In the genomic region with DNA sequence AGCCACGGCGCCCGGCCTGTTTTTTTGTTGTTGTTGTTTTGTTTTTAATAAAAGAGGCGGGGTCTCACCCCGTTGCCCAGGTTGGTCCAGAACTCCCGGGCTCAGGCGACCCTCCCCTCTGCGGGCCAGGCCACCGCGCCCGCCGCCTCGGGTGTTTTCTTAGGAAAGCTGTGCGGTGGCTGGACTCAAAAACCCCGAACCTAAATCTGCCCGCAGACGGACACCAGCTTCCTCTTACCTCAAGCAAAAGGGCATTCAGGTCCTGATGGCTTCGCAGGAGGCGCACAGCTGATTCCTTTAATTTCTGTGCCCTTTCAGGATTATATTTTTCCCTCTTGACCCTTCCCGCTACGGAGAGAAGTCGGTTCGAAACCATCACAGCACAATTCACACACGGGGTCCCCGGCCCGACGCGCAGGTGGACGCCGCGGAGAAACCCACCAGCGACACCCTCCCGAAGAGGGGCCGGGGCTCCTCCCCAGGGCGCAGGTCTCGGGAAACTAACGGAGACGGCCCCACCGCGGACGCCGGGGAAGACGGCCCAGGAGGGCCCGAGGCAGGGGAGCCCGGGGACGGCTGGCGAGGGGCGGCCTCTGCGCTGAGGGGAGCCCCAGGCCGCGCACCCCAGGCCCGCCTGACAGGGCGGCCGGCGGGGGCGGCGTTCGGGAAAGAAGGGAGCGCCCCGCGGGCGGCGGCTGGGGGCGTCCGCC, we compare ENCODE assay signal across 8 cellular contexts. TPM values are rescaled to one million over a fixed set of nuclear protein-coding genes. Genes with fewer than 3 reads are reported as not detected.
A peak's percentile ranks its signal among the peaks of the same experiment; 100 is the strongest.
DNase-seq lines count a peak whose midpoint lies in the region; ATAC-seq and TF ChIP-seq lines count a peak whose summit lies in the region.

No MANE protein-coding gene starts in this region.

- H3K9me3 ChIP-seq in KOPT-K1 (ENCODE audit: insufficient read depth, low read length, poor library complexity, severe bottlenecking) = no peaks in the 10 kb centered on the region
- H3K9me3 ChIP-seq in ascending aorta = no peaks in the 10 kb centered on the region
- no peaks in the 10 kb centered on the region for H3K9me3 ChIP-seq in right lobe of liver
- no peaks in the 10 kb centered on the region for H3K9me3 ChIP-seq in vagina

- H3K4me3 ChIP-seq in ascending aorta (peak overlapping the region; percentile 71 to 79), right lobe of liver (peak overlapping the region; percentile 68 to 73 (median 71)), vagina (peak overlapping the region; percentile 58 to 68)

- CTCF ChIA-PET in GM10248 (lab: Yijun Ruan, JAX) = interaction anchor here (1.3 kb wide), 1 partner anchor 45 kb away, joined by 7 read pairs; no protein-coding TSS in a partner anchor

- peaks cover 39% of the 10 kb centered on the region for H3K36me3 ChIP-seq in KOPT-K1 (ENCODE audit: insufficient read depth, low read length)
- no peaks in the 10 kb centered on the region for H3K36me3 ChIP-seq in ascending aorta
- no peaks in the 10 kb centered on the region for H3K36me3 ChIP-seq in right lobe of liver
- H3K36me3 ChIP-seq in vagina = no peaks in the 10 kb centered on the region

- TF ChIP-seq CTCF in GM10248 (IDR thresholded peaks at IDR 0.05; ENCODE audit: control extremely low read depth, extremely low read depth, low read depth, missing control alignments) (no peak), ascending aorta (IDR thresholded peaks at IDR 0.05) (no peak), right lobe of liver (IDR thresholded peaks at IDR 0.05) (no peak), vagina (IDR thresholded peaks at IDR 0.05) (no peak)

- TF ChIP-seq POLR2A in right lobe of liver (IDR thresholded peaks at IDR 0.05) (no peak), vagina (IDR thresholded peaks at IDR 0.05) (no peak)

- intact Hi-C loops in ascending aorta (cut with DNase I) (loop anchor here (2.0 kb wide), 1 partner anchor 57 kb away; the partner anchor contains the start of gene TCF25), right lobe of liver (cut with DNase I) (no loop called here), vagina (cut with DNase I) (no loop called here)

- H3K4me1 ChIP-seq in ascending aorta (peaks cover 6 to 7% of the 10 kb centered on the region in 2 donors), right lobe of liver (peaks cover 0 to 16% (median 2%) of the 10 kb centered on the region in 4 donors), vagina (peaks cover 30% of the 10 kb centered on the region)

- 8% methylated on average over 20 of the region's 65 CpGs for WGBS in right lobe of liver (ENCODE audit: insufficient coverage, low coverage, low lambda C conversion rate, missing lambda C conversion rate)

- peak; percentile 21 for ATAC-seq in GM21576 (IDR thresholded peaks at IDR 0.05; ENCODE audit: unreplicated experiment)
- no peak for ATAC-seq in right lobe of liver
- ATAC-seq in HG03097 (IDR thresholded peaks at IDR 0.05; ENCODE audit: low FRiP score, unreplicated experiment) = no peak

- POLR2A ChIA-PET in GM10248 (lab: Yijun Ruan, JAX) = no interaction called here

- H3K27me3 ChIP-seq in ascending aorta (no peaks in the 10 kb centered on the region), right lobe of liver (no peaks in the 10 kb centered on the region), vagina (no peaks in the 10 kb centered on the region)

- peak; percentile 52 for DNase-seq in GM10248 (ENCODE audit: extremely low spot score)
- DNase-seq in ascending aorta (ENCODE audit: low spot score in 2 of 2) = no peak
- DNase-seq in right lobe of liver = no peak
- no peak for DNase-seq in vagina (ENCODE audit: extremely low spot score in 2 of 2)
- DNase-seq in SIG-M5 treated with dmso at 0.1 percent for 504 hours (lab: John Stamatoyannopoulos, UW; ENCODE audit: unreplicated experiment) = no peak

- H3K27ac ChIP-seq in KOPT-K1 (ENCODE audit: low read depth, low read length, poor library complexity, severe bottlenecking) (peak overlapping the region; percentile 82), ascending aorta (no peak overlapping the region), right lobe of liver (no peak overlapping the region), vagina (no peak overlapping the region)

RNA-seq across cellular contexts. Expression of gene FANCA, which starts 0.7 kb away (rescaled TPM):
- total RNA-seq in ascending aorta (68.1 TPM), right lobe of liver (10 to 100 TPM in 1 of 6 experiments, 1 to 10 TPM in 5; 4.5 to 12.7 (median 8.3) TPM), vagina (12.0 TPM)

RNA-seq across cellular contexts. Expression of gene SPIRE2, which starts 12.5 kb away (rescaled TPM):
- not detected for total RNA-seq in ascending aorta
- total RNA-seq in right lobe of liver = 1 to 10 TPM; 4.8 to 7.8 (median 6.1) TPM
- 2.2 TPM for total RNA-seq in vagina

RNA-seq across cellular contexts. Expression of gene TCF25, which starts 57.6 kb away (rescaled TPM):
- total RNA-seq in ascending aorta = 237 TPM
- total RNA-seq in right lobe of liver = 10 to 100 TPM; 66.6 to 91.6 (median 77.9) TPM
- total RNA-seq in vagina = 132 TPM
